Comparison of ENCODE assay signal across 8 cellular contexts in genomic region chr13:41960700-41961697, GRCh38. TPM values are rescaled to one million over a fixed set of nuclear protein-coding genes. Genes with fewer than 3 reads are reported as not detected.
DNase-seq lines count a peak whose midpoint lies in the region; ATAC-seq lines count a peak whose summit lies in the region.

VWA8 (minus strand) TSS chr13:41961109; CDS start chr13:41961015, 94 bp downstream.

- peak; percentile 69 for ATAC-seq in HG03457 (IDR thresholded peaks at IDR 0.05; ENCODE audit: unreplicated experiment)

- peak within 1 kb of the TSS; percentile 44 for H2BK15ac ChIP-seq in mesenchymal stem cell (ENCODE audit: low read depth, poor library complexity, severe bottlenecking)

- peak within 1 kb of the TSS; percentile 21 for H2BK120ac ChIP-seq in mesenchymal stem cell (ENCODE audit: low read depth, low read length)

- peak within 1 kb of the TSS; percentile 6 to 59 for H2BK12ac ChIP-seq in mesenchymal stem cell (ENCODE audit: low read length in 2 of 2)

- H3K9ac ChIP-seq in endocrine pancreas (ENCODE audit: control insufficient read depth, insufficient read depth, low read length) (peak within 1 kb of the TSS; percentile 86), mesenchymal stem cell (ENCODE audit: low read length) (peak within 1 kb of the TSS; percentile 87)

- peak within 1 kb of the TSS; percentile 74 for H3K27ac ChIP-seq in mesenchymal stem cell (ENCODE audit: low read length, poor library complexity, severe bottlenecking)

- H3K4me1 ChIP-seq in endocrine pancreas (ENCODE audit: control insufficient read depth, insufficient read depth, low read length) (peaks cover 3% of the 10 kb centered on the region), mesenchymal stem cell (ENCODE audit: control insufficient read depth, insufficient read depth, low read depth, low read length) (no peaks in the 10 kb centered on the region)

- peaks cover 5% of the 10 kb centered on the region for H3K79me1 ChIP-seq in mesenchymal stem cell (replicated peaks; ENCODE audit: low read length, poor library complexity, severe bottlenecking)

- peak within 1 kb of the TSS; percentile 65 to 90 for H3K4ac ChIP-seq in mesenchymal stem cell (ENCODE audit: low read depth in 1 of 2, low read length in 2 of 2)

- no peaks in the 10 kb centered on the region for H3K9me3 ChIP-seq in endocrine pancreas (ENCODE audit: control insufficient read depth, low read length)
- H3K9me3 ChIP-seq in mesenchymal stem cell (ENCODE audit: control insufficient read depth, low read length): no peaks in the 10 kb centered on the region

- H2AK5ac ChIP-seq in mesenchymal stem cell (ENCODE audit: low read length, severe bottlenecking): no peak within 1 kb of the TSS

- peak within 1 kb of the TSS; percentile 76 to 99 for H3K18ac ChIP-seq in mesenchymal stem cell (ENCODE audit: low read depth in 1 of 2, low read length in 2 of 2)

- DNase-seq in C1 segment of cervical spinal cord (lab: John Stamatoyannopoulos, UW) (peak in 13 of 14 donors; percentile 35 to 73 (median 59)), GM19240 (ENCODE audit: insufficient read length, low spot score) (peak; percentile 54), NOMO-1 (lab: John Stamatoyannopoulos, UW; ENCODE audit: unreplicated experiment in 2 of 2) (peak; percentile 63 to 71), mesenchymal stem cell (peak; percentile 75)
- DNase-seq in activated CD8-positive, alpha-beta memory T cell treated with anti-CD3 and anti-CD28 coated beads for 4 hours (ENCODE audit: low read depth in 2 of 2): peak; percentile 64 to 66
- DNase-seq in stimulated activated CD8-positive, alpha-beta memory T cell treated with anti-CD3 and anti-CD28 coated beads, Interleukin-12 subunit alpha, Interleukin-12 subunit beta, amount 100 ng/mL, for 4 hours (ENCODE audit: low read depth): peak; percentile 78

- peak within 1 kb of the TSS; percentile 88 for H3K4me2 ChIP-seq in mesenchymal stem cell (ENCODE audit: low read length, poor library complexity, severe bottlenecking)

- whole genome bisulfite sequencing in mesenchymal stem cell: 4% methylated on average over 61 of the region's 84 CpGs

- peak within 1 kb of the TSS; percentile 99 for H2AFZ ChIP-seq in mesenchymal stem cell (ENCODE audit: low read depth, low read length)

- H4K8ac ChIP-seq in mesenchymal stem cell (ENCODE audit: low read length): peak within 1 kb of the TSS; percentile 95

- H3K4me3 ChIP-seq in endocrine pancreas (ENCODE audit: control insufficient read depth, insufficient read depth, low read length) (peak within 1 kb of the TSS; percentile 79), mesenchymal stem cell (ENCODE audit: insufficient read depth in 1 of 2, low read depth in 1 of 2, low read length in 2 of 2) (peak within 1 kb of the TSS; percentile 82 to 87)

- peak within 1 kb of the TSS in 1 of 2 experiments; percentile 87 for H3K14ac ChIP-seq in mesenchymal stem cell (ENCODE audit: low read length in 2 of 2)

- H2BK5ac ChIP-seq in mesenchymal stem cell (ENCODE audit: low read depth, low read length, poor library complexity, severe bottlenecking): no peak within 1 kb of the TSS

- H4K91ac ChIP-seq in mesenchymal stem cell (ENCODE audit: low read length): peak within 1 kb of the TSS; percentile 90

- peak within 1 kb of the TSS in 1 of 2 experiments; percentile 91 for H3K23ac ChIP-seq in mesenchymal stem cell (ENCODE audit: low read length in 2 of 2)

- no peaks in the 10 kb centered on the region for H3K27me3 ChIP-seq in endocrine pancreas (ENCODE audit: control insufficient read depth, insufficient read depth, low read length)
- H3K27me3 ChIP-seq in mesenchymal stem cell (ENCODE audit: control insufficient read depth in 1 of 2, insufficient read depth in 1 of 2, low read length in 2 of 2): no peaks in the 10 kb centered on the region

- H3K36me3 ChIP-seq in endocrine pancreas (ENCODE audit: control insufficient read depth, insufficient read depth, low read length) (no peaks in the 10 kb centered on the region), mesenchymal stem cell (ENCODE audit: control insufficient read depth in 1 of 2, insufficient read depth in 2 of 2, low read depth in 1 of 2, low read length in 2 of 2) (no peaks in the 10 kb centered on the region)

RNA-seq across cellular contexts. Expression of gene VWA8, which starts in this region (rescaled TPM):
- 5.5 TPM for polyA plus RNA-seq in mesenchymal stem cell (2013, experiment 1 of 2)
- 6.1 TPM for polyA plus RNA-seq in mesenchymal stem cell (2013, experiment 2 of 2)

Comparison
In these comparisons a context has a peak if more than half of its experiments do, and no peak if none do; other contexts are left out.
1. Peak in every context shown above with its lines: DNase-seq, ATAC-seq, H3K4me3 ChIP-seq and H3K27ac ChIP-seq.